In the genomic region with DNA sequence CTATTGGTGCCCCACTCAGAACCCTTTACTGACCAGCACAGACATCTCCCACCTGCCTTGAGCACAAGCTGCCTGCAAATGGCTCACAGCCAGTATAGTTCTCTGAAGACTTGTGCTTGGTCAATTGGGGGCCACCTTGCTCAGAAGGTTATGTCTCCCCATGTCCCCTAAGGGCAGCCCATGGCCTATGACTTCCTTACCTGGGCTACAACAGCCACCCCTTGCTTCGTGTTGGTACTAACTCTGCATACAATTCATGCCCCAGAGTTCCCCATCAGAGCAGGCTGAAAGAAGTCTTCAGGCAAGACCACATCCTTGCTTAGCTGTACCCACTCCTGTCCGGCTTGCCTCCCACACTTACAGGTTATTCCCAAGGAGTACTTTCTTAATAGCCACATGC, we compare ENCODE assay signal across 16 cellular contexts. TPM values are rescaled to one million over a fixed set of nuclear protein-coding genes. Genes with fewer than 3 reads are reported as not detected.
DNase-seq lines count a peak whose midpoint lies in the region; TF ChIP-seq lines count a peak whose summit lies in the region.
"Had no signal": no experiment of that assay in that cellular context is flagged by ENCODE, and none has a peak within 500 bp of the region (broad histone marks: within the 10 kb centered on the region; RNA-seq: fewer than 3 reads in every experiment).

No MANE protein-coding gene starts in this region.

- DNase-seq in activated effector memory CD4-positive, alpha-beta T cell treated with anti-CD3 and anti-CD28 coated beads, Interleukin-2, amount 50 U/mL, for 16 hours, result peak; percentile 30
- no peak for DNase-seq in activated effector memory CD4-positive, alpha-beta T cell treated with Interleukin-2 at 50 U/mL for 16 hours
- DNase-seq in islet precursor cell, result peak; percentile 31
- DNase-seq in type B pancreatic cell (ENCODE audit: extremely low spot score, unreplicated experiment), result no peak
- DNase-seq in GM10266 (ENCODE audit: extremely low spot score), result no peak
- DNase-seq in AML-193 (lab: John Stamatoyannopoulos, UW), result no peak
- DNase-seq: BE2C; CD4-positive, alpha-beta T cell; CD8-positive, alpha-beta memory T cell; DMS 273 treated with DMSO at 0.1 percent for 48 hours; DMS79; EL; GDM1; H9 had no signal

- H3K36me3 Mint-ChIP-seq in type B pancreatic cell, result no peaks in the 10 kb centered on the region
- H3K36me3 Mint-ChIP-seq: CD14-positive monocyte had no signal

- H3K9me3 Mint-ChIP-seq in type B pancreatic cell, result no peaks in the 10 kb centered on the region
- H3K9me3 Mint-ChIP-seq: CD8-positive, alpha-beta memory T cell; GM23338; H9 had no signal

- H3K27ac Mint-ChIP-seq in type B pancreatic cell, result peak overlapping the region; percentile 36
- H3K27ac Mint-ChIP-seq: CD14-positive monocyte; CD4-positive, alpha-beta T cell; CD8-positive, alpha-beta memory T cell; GM23338 had no signal

- TF ChIP-seq CTCF in type B pancreatic cell (conservative IDR thresholded peaks at IDR 0.05) (no peak), GM10266 (IDR thresholded peaks at IDR 0.05; ENCODE audit: control insufficient read depth, insufficient read depth, low read depth, missing control alignments) (no peak)

- peaks cover 14% of the 10 kb centered on the region for H3K27me3 Mint-ChIP-seq in type B pancreatic cell
- H3K27me3 Mint-ChIP-seq: CD4-positive, alpha-beta T cell had no signal

- no peak overlapping the region for H3K4me3 Mint-ChIP-seq in type B pancreatic cell
- H3K4me3 Mint-ChIP-seq: CD4-positive, alpha-beta T cell; CD8-positive, alpha-beta memory T cell; GM23338; H9 had no signal

- H3K4me1 Mint-ChIP-seq in type B pancreatic cell (ENCODE audit: unreplicated experiment), result no peaks in the 10 kb centered on the region
- H3K4me1 Mint-ChIP-seq: H9 had no signal

RNA-seq across cellular contexts. Expression of a gene that starts 57.4 kb away (rescaled TPM):
- 1.5 and 4.7 TPM in 2 replicates for total RNA-seq in type B pancreatic cell (ENCODE audit: low replicate concordance)

Comparison
In these comparisons a context has a peak if more than half of its experiments do, and no peak if none do; other contexts are left out.
1. DNase-seq: peak in activated effector memory CD4-positive, alpha-beta T cell treated with anti-CD3 and anti-CD28 coated beads, Interleukin-2, amount 50 U/mL, for 16 hours (single experiment) and islet precursor cell (single experiment); none in activated effector memory CD4-positive, alpha-beta T cell treated with Interleukin-2 at 50 U/mL for 16 hours (single experiment), type B pancreatic cell (single experiment), GM10266 (single experiment) and AML-193 (0 of 2).